1 cellular context compared by ENCODE assay signal in genomic region chr7:77281780-77282478, GRCh38.
TF ChIP-seq lines count a peak whose summit lies in the region.

No MANE protein-coding gene starts in this region.

TF ChIP-seq in IMR-90, 13 proteins besides CTCF, POLR2A, EP300 and RAD21 (continued from another document):
- TF ChIP-seq USF2 (IDR thresholded peaks at IDR 0.05; ENCODE audit: low read depth, low read length) (no peak), MXI1 (IDR thresholded peaks at IDR 0.05; ENCODE audit: borderline replicate concordance, low read depth, low read length) (no peak), MAZ (IDR thresholded peaks at IDR 0.05; ENCODE audit: borderline replicate concordance, low read depth, low read length) (no peak), SMC3 (IDR thresholded peaks at IDR 0.05; ENCODE audit: low read depth, low read length) (no peak)
TF ChIP-seq in IMR-90: peak in this region for 0.
